26 cellular contexts compared by ENCODE assay signal in the genomic region with DNA sequence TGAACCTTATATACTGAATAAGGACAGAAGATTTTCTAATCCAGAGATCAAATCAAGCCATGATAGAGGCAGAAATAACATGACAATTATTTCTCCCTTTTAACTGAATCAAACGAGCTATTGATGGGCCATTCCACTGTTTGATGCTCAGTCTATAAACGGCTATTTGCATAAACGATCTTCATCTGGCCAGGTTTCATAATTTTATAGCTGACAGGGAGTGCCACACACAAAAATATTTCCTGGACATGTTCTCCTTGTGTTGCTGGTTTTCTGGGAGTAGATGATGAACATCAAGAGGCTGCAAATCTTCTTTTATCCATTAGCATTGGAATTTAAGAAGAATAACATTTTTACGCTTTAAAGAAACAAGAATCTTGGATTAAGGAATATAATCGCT.
DNase-seq lines count a peak whose midpoint lies in the region; ATAC-seq, FAIRE-seq and TF ChIP-seq lines count a peak whose summit lies in the region.
"Had no signal": no experiment of that assay in that cellular context is flagged by ENCODE, and none has a peak within 500 bp of the region (broad histone marks: within the 10 kb centered on the region; RNA-seq: fewer than 3 reads in every experiment).

No MANE protein-coding gene starts in this region.

- H3K27me3 Mint-ChIP-seq in activated CD4-positive, alpha-beta T cell treated with anti-CD3 and anti-CD28 coated beads for 36 hours = no peaks in the 10 kb centered on the region
- H3K27me3 Mint-ChIP-seq: CD4-positive, alpha-beta T cell had no signal

- no peaks in the 10 kb centered on the region for H3K9me3 ChIP-seq in K562 (replicated peaks; ENCODE audit: control insufficient read depth, insufficient read depth, low read depth, low read length)
- no peaks in the 10 kb centered on the region for H3K9me3 ChIP-seq in mucosa of descending colon
- H3K9me3 ChIP-seq: A549 had no signal

- 10% methylated on average over 5 of the region's 5 CpGs for WGBS in K562 (ENCODE audit: insufficient coverage, low coverage, missing lambda C conversion rate)

- no peak overlapping the region for H3K4me3 Mint-ChIP-seq in activated CD4-positive, alpha-beta T cell treated with anti-CD3 and anti-CD28 coated beads for 36 hours
- H3K4me3 Mint-ChIP-seq: B cell; CD4-positive, alpha-beta T cell; CD8-positive, alpha-beta T cell had no signal

- H3K4me2 ChIP-seq in K562 (ENCODE audit: insufficient read depth, low read length) = no peak overlapping the region
- H3K4me2 ChIP-seq: A549; BLaER1 treated with 17β-estradiol and CSF1 and Interleukin-3, amounts not matched to agents 10 nM and 100 nM had no signal

- peak overlapping the region; percentile 77 for H2AFZ ChIP-seq in K562 (ENCODE audit: low read depth, low read length)

- TF ChIP-seq CTCF in K562 (IDR thresholded peaks at IDR 0.05 in 2 of 3, conservative IDR thresholded peaks at IDR 0.05 in 1 of 3; ENCODE audit: insufficient read depth in 2 of 3, low read depth in 1 of 3, low read length in 3 of 3) = no peak
- no peak for TF ChIP-seq CTCF in mucosa of descending colon (IDR thresholded peaks at IDR 0.05)

- no peaks in the 10 kb centered on the region for H3K27me3 ChIP-seq in K562 (ENCODE audit: control insufficient read depth in 2 of 2, insufficient read depth in 2 of 2, low read length in 2 of 2)
- H3K27me3 ChIP-seq: BLaER1 treated with 17β-estradiol and CSF1 and Interleukin-3, amounts not matched to agents 10 nM and 100 nM had no signal

- no peak overlapping the region for H3K27ac ChIP-seq in K562 (ENCODE audit: extremely low read depth, low read depth, low read length)
- H3K27ac ChIP-seq: 22Rv1; A549; BLaER1 treated with 17β-estradiol and CSF1 and Interleukin-3, amounts not matched to agents 10 nM and 100 nM; C4-2B had no signal

- in situ Hi-C loops in K562 (cut with MboI) = no loop called here

- no peaks in the 10 kb centered on the region for H4K20me1 ChIP-seq in K562 (replicated peaks; ENCODE audit: control insufficient read depth, insufficient read depth, low read length)
- H4K20me1 ChIP-seq: BLaER1 treated with 17β-estradiol and CSF1 and Interleukin-3, amounts not matched to agents 10 nM and 100 nM had no signal

- no peak for TF ChIP-seq RAD21 in K562 (CRISPR knock-in tag; conservative IDR thresholded peaks at IDR 0.05 in 1 of 2, IDR thresholded peaks at IDR 0.05 in 1 of 2)

- H3K9me3 Mint-ChIP-seq in activated CD4-positive, alpha-beta T cell treated with anti-CD3 and anti-CD28 coated beads for 36 hours (ENCODE audit: low read depth) = peaks cover 3% of the 10 kb centered on the region
- H3K9me3 Mint-ChIP-seq: CD4-positive, alpha-beta T cell; CD8-positive, alpha-beta T cell had no signal

- H3K36me3 Mint-ChIP-seq in activated CD4-positive, alpha-beta T cell treated with anti-CD3 and anti-CD28 coated beads for 36 hours (ENCODE audit: low read depth) = no peaks in the 10 kb centered on the region
- H3K36me3 Mint-ChIP-seq: CD8-positive, alpha-beta T cell had no signal

- peaks cover 4% of the 10 kb centered on the region for H3K4me1 Mint-ChIP-seq in activated CD4-positive, alpha-beta T cell treated with anti-CD3 and anti-CD28 coated beads for 36 hours

- intact Hi-C loops in K562 (cut with micrococcal nuclease) = no loop called here
- intact Hi-C loops in mucosa of descending colon (cut with DNase I, micrococcal nuclease) = no loop called here
- intact Hi-C loops in activated CD4-positive, alpha-beta T cell treated with anti-CD3 and anti-CD28 coated beads for 36 hours (cut with DNase I, micrococcal nuclease) = no loop called here
- intact Hi-C loops in cardiac septum (cut with DNase I) = no loop called here

- no peak for FAIRE-seq in K562 (lab: Jason Lieb, UNC)
- FAIRE-seq: A549, GM12878, GM12892, GM18507 had no signal

- TF ChIP-seq POLR2A in K562 (conservative IDR thresholded peaks at IDR 0.05) = no peak

- DNase-seq in DMS53 (lab: John Stamatoyannopoulos, UW) (peak; percentile 23), DMS53 treated with DMSO at 0.1 percent for 48 hours (lab: John Stamatoyannopoulos, UW; ENCODE audit: unreplicated experiment) (no peak), NCI-H748 (lab: John Stamatoyannopoulos, UW; ENCODE audit: unreplicated experiment) (peak; percentile 64), K562 (ENCODE audit: extremely low read depth in 1 of 4, low spot score in 3 of 4) (no peak), mucosa of descending colon (peak in 1 of 3 donors; percentile 8), SHP77 treated with DMSO at 0.1 percent for 48 hours (lab: John Stamatoyannopoulos, UW) (no peak), cardiac septum (ENCODE audit: low spot score) (no peak)
- DNase-seq in activated CD4-positive, alpha-beta T cell treated with anti-CD3 and anti-CD28 coated beads for 36 hours = no peak
- DNase-seq: AML-193; CD4-positive, alpha-beta T cell; CD8-positive, alpha-beta T cell; COR-L47; DMS 273 treated with DMSO at 0.1 percent for 48 hours; DMS153; DMS79; DND-41; EL; GDM1 had no signal

- no peak overlapping the region for H3K27ac Mint-ChIP-seq in activated CD4-positive, alpha-beta T cell treated with anti-CD3 and anti-CD28 coated beads for 36 hours
- H3K27ac Mint-ChIP-seq: B cell; CD4-positive, alpha-beta T cell; CD8-positive, alpha-beta T cell had no signal

- no peak overlapping the region for H3K9ac ChIP-seq in K562 (ENCODE audit: insufficient read depth in 1 of 2, low read depth in 2 of 2, low read length in 2 of 2)
- H3K9ac ChIP-seq: BLaER1 treated with 17β-estradiol and CSF1 and Interleukin-3, amounts not matched to agents 10 nM and 100 nM had no signal

- no peaks in the 10 kb centered on the region for H3K36me3 ChIP-seq in K562 (ENCODE audit: control insufficient read depth, insufficient read depth, low read length)
- H3K36me3 ChIP-seq in mucosa of descending colon (ENCODE audit: low read depth) = no peaks in the 10 kb centered on the region
- H3K36me3 ChIP-seq: BLaER1 treated with 17β-estradiol and CSF1 and Interleukin-3, amounts not matched to agents 10 nM and 100 nM had no signal

- H3K4me3 ChIP-seq in K562 (no peak overlapping the region), mucosa of descending colon (no peak overlapping the region)
- H3K4me3 ChIP-seq: A549; BLaER1 treated with 17β-estradiol and CSF1 and Interleukin-3, amounts not matched to agents 10 nM and 100 nM; GM12878 had no signal

- H3K9me1 ChIP-seq in K562 (ENCODE audit: control insufficient read depth, insufficient read depth, low read length) = no peaks in the 10 kb centered on the region

- CTCF ChIA-PET in K562 (lab: Yijun Ruan, JAX; ENCODE audit: low intra/inter-chr PET ratio) = no interaction called here
- CTCF ChIA-PET in activated CD4-positive, alpha-beta T cell treated with anti-CD3 and anti-CD28 coated beads for 36 hours (lab: Charles Lee) = interaction anchor here (0.7 kb wide), 1 partner anchor 31 kb away, joined by 3 read pairs; no protein-coding TSS in a partner anchor

- no peak for ATAC-seq in K562
- peak; percentile 65 for ATAC-seq in mucosa of descending colon
- ATAC-seq in activated CD4-positive, alpha-beta T cell treated with anti-CD3 and anti-CD28 coated beads for 36 hours = no peak
- ATAC-seq: A549; CD8-positive, alpha-beta T cell; GM12878 had no signal

- POLR2A ChIA-PET in K562 (lab: Yijun Ruan, JAX) = interaction anchor here (1.1 kb wide), 1 partner anchor 146 kb away, joined by 3 read pairs; no protein-coding TSS in a partner anchor
- POLR2A ChIA-PET in activated CD4-positive, alpha-beta T cell treated with anti-CD3 and anti-CD28 coated beads for 36 hours (lab: Charles Lee) = no interaction called here

- no peaks in the 10 kb centered on the region for H3K79me2 ChIP-seq in K562 (ENCODE audit: control insufficient read depth, insufficient read depth, low read length)

- H3K4me1 ChIP-seq in K562 (replicated peaks in 1 of 2; ENCODE audit: control insufficient read depth in 2 of 2, insufficient read depth in 2 of 2, low read length in 2 of 2) = no peaks in the 10 kb centered on the region; a peak in 1 of 5 replicates
- H3K4me1 ChIP-seq in mucosa of descending colon (ENCODE audit: low read depth) = no peaks in the 10 kb centered on the region
- H3K4me1 ChIP-seq: A549 had no signal

- no TSS peak for BruUV-seq in K562 (replicated peaks; lab: Mats Ljungman, UMichigan)

- TF ChIP-seq EP300 in K562 (IDR thresholded peaks at IDR 0.05; ENCODE audit: low read length) = no peak

TF ChIP-seq in K562, 482 proteins besides CTCF, POLR2A, EP300 and RAD21 (continues in another document):
- no peak for TF ChIP-seq NELFE (IDR thresholded peaks at IDR 0.05; ENCODE audit: insufficient read depth, insufficient read length)
- no peak for TF ChIP-seq STAT5B (CRISPR knock-in tag; IDR thresholded peaks at IDR 0.05)
- TF ChIP-seq ZFPM2 (CRISPR knock-in tag; IDR thresholded peaks at IDR 0.05) = no peak
- TF ChIP-seq ZNF830 (CRISPR knock-in tag; IDR thresholded peaks at IDR 0.05) = no peak
- TF ChIP-seq, protein P1, sequence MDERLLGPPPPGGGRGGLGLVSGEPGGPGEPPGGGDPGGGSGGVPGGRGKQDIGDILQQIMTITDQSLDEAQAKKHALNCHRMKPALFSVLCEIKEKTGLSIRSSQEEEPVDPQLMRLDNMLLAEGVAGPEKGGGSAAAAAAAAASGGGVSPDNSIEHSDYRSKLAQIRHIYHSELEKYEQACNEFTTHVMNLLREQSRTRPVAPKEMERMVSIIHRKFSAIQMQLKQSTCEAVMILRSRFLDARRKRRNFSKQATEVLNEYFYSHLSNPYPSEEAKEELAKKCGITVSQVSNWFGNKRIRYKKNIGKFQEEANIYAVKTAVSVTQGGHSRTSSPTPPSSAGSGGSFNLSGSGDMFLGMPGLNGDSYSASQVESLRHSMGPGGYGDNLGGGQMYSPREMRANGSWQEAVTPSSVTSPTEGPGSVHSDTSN (CRISPR knock-in tag; IDR thresholded peaks at IDR 0.05; ENCODE audit: low read depth) = no peak
- TF ChIP-seq, protein P1 (tag; conservative IDR thresholded peaks at IDR 0.05; ENCODE audit: low read depth) = no peak

Comparison
In these comparisons a context has a peak if more than half of its experiments do, and no peak if none do; other contexts are left out.
1. DNase-seq: peak in DMS53 (single experiment) and NCI-H748 (single experiment); none in DMS53 treated with DMSO at 0.1 percent for 48 hours (single experiment), K562 (0 of 4), SHP77 treated with DMSO at 0.1 percent for 48 hours (single experiment), activated CD4-positive, alpha-beta T cell treated with anti-CD3 and anti-CD28 coated beads for 36 hours (single experiment) and cardiac septum (single experiment).